ENCODE assay signal across 8 cellular contexts in the genomic region with DNA sequence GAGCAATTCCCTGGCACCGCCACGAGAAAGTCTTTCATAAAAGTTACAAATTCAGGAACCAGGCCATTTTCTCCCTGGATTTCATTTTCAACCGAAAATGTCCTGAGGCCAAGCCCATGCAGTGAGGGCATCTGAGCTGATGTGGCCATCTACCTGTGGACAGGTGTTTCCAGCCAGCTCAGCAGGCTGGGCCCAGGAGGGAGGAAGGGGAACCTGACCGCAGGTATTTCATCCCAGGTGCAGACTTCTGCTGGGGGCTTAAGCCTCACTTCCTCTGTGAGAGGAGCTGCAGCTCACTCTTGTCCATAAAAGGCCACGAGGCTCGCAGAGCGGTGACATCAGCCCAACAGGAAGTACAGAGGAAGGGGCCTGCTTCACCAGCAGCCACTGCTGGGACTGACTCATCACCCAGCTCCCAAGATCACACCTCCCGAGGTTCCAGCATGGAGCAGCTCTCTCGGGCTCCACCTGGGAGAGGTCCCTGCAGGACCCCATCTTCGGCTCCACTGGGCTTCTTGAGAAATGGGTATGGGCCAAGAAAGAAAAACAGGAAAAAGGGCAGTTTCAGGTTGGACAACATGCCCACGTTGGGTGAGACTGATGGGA. TPM values are rescaled to one million over a fixed set of nuclear protein-coding genes. Genes with fewer than 3 reads are reported as not detected.
DNase-seq lines count a peak whose midpoint lies in the region; ATAC-seq, FAIRE-seq and TF ChIP-seq lines count a peak whose summit lies in the region.

No MANE protein-coding gene starts in this region.

- intact Hi-C loops in esophagus squamous epithelium (cut with DNase I): loop anchor here (5.0 kb wide), 1 partner anchor 56 kb away; the partner anchor contains the start of gene MYH9
- intact Hi-C loops in natural killer cell (cut with micrococcal nuclease): loop anchor here (1.0 kb wide), 1 partner anchor 55 kb away; no protein-coding TSS in a partner anchor

- H3K27ac ChIP-seq in esophagus squamous epithelium: peak overlapping the region; percentile 92 to 100 (median 98)
- peak overlapping the region; percentile 79 for H3K27ac ChIP-seq in substantia nigra (ENCODE audit: low read depth, low read length, poor library complexity, severe bottlenecking)

- peaks cover 92 to 100% (median 94%) of the 10 kb centered on the region in 3 donors for H3K4me1 ChIP-seq in esophagus squamous epithelium

- peaks cover 10 to 39% (median 33%) of the 10 kb centered on the region in 3 donors for H3K36me3 ChIP-seq in esophagus squamous epithelium

- no peaks in the 10 kb centered on the region for H3K9me3 ChIP-seq in esophagus squamous epithelium

- TF ChIP-seq CTCF in esophagus squamous epithelium (IDR thresholded peaks at IDR 0.05) (peak in 1 of 6 experiments; percentile 17), natural killer cell (IDR thresholded peaks at IDR 0.05) (no peak)

- H3K27me3 ChIP-seq in esophagus squamous epithelium: no peaks in the 10 kb centered on the region

- peak; percentile 62 for ATAC-seq in HG02885 (IDR thresholded peaks at IDR 0.05; ENCODE audit: poor library complexity, unreplicated experiment)
- peak; percentile 59 to 83 (median 73) for ATAC-seq in natural killer cell

- no peaks in the 10 kb centered on the region for H3K9me3 Mint-ChIP-seq in natural killer cell

- peak overlapping the region in 2 of 4 donors; percentile 11 to 41 for H3K4me3 ChIP-seq in esophagus squamous epithelium

- H3K27ac Mint-ChIP-seq in natural killer cell: peak overlapping the region; percentile 98 to 100

- peak; percentile 75 for TF ChIP-seq POLR2A in GM12892 (IDR thresholded peaks at IDR 0.05; ENCODE audit: low read depth, low read length)
- TF ChIP-seq POLR2A in esophagus squamous epithelium (IDR thresholded peaks at IDR 0.05): peak in 3 of 4 donors; percentile 44 to 79 (median 68)

- H3K4me1 Mint-ChIP-seq in natural killer cell: peaks cover 94 to 95% of the 10 kb centered on the region in 2 donors

- FAIRE-seq in GM12892 (lab: Jason Lieb, UNC): peak; percentile 94

- peak overlapping the region; percentile 91 for H3K4me3 Mint-ChIP-seq in natural killer cell

- no peaks in the 10 kb centered on the region for H3K27me3 Mint-ChIP-seq in natural killer cell (ENCODE audit: low read depth in 2 of 2)

- no peaks in the 10 kb centered on the region for H3K36me3 Mint-ChIP-seq in natural killer cell

- DNase-seq in GM12892 (ENCODE audit: insufficient read length) (peak; percentile 73), NCI-H69 (lab: John Stamatoyannopoulos, UW) (peak; percentile 37), esophagus squamous epithelium (lab: John Stamatoyannopoulos, UW) (peak; percentile 61), natural killer cell (peak; percentile 74), substantia nigra (lab: John Stamatoyannopoulos, UW) (peak in 30 of 49 donors; percentile 12 to 73 (median 46)), SK-N-DZ (ENCODE audit: low spot score) (no peak)
- peak; percentile 86 for DNase-seq in activated CD8-positive, alpha-beta memory T cell treated with anti-CD3 and anti-CD28 coated beads, Interleukin-2, amount 50 U/mL, for 48 hours

- 0 to 8% methylated on average over 6 to 7 of the region's 11 CpGs for WGBS in esophagus squamous epithelium, 2 donors

RNA-seq across cellular contexts. Expression of gene MYH9, which starts 56.4 kb away (rescaled TPM):
- 155 TPM for polyA plus RNA-seq in GM12892 (2012; ENCODE audit: missing spikeins)
- total RNA-seq in esophagus squamous epithelium (100 to 1,000 TPM; 216 to 339 (median 246) TPM), natural killer cell (1,000 to 10,000 TPM in 1 of 3 donors, 100 to 1,000 TPM in 2; 803 to 1,038 (median 808) TPM)
- 23.5 and 30.9 TPM in 2 replicates for polyA plus RNA-seq in SK-N-DZ (2014; cell fraction: cytosol; rRNA removed)
- 19.9 and 23.2 TPM in 2 replicates for polyA plus RNA-seq in SK-N-DZ (2014; cell fraction: nucleus; rRNA removed)
